In genomic region chr5:143652104-143652700, GRCh38 we compare ENCODE assay signal across 13 cellular contexts.
DNase-seq lines count a peak whose midpoint lies in the region; ATAC-seq and TF ChIP-seq lines count a peak whose summit lies in the region.
"Had no signal": no experiment of that assay in that cellular context is flagged by ENCODE, and none has a peak within 500 bp of the region (broad histone marks: within the 10 kb centered on the region; RNA-seq: fewer than 3 reads in every experiment).

No MANE protein-coding gene starts in this region.

- H3K27me3 Mint-ChIP-seq in activated T-cell treated with anti-CD3 and anti-CD28 coated beads, Interleukin-2, amount 50 U/mL, for 4 hours (ENCODE audit: low read depth): peaks cover 1% of the 10 kb centered on the region

- H3K4me1 Mint-ChIP-seq in activated T-cell treated with anti-CD3 and anti-CD28 coated beads, Interleukin-2, amount 50 U/mL, for 4 hours (ENCODE audit: low read depth): peaks cover 8% of the 10 kb centered on the region

- H3K9me3 ChIP-seq in right atrium auricular region: no peaks in the 10 kb centered on the region
- H3K9me3 ChIP-seq: lower lobe of right lung, ovary, testis had no signal

- no peaks in the 10 kb centered on the region for H3K27me3 ChIP-seq in right atrium auricular region
- H3K27me3 ChIP-seq: ovary, testis had no signal

- no peak overlapping the region for H3K27ac ChIP-seq in right atrium auricular region
- H3K27ac ChIP-seq: lower lobe of right lung, ovary, testis had no signal

- H3K4me1 ChIP-seq in right atrium auricular region: peaks cover 0 to 8% of the 10 kb centered on the region in 2 donors
- H3K4me1 ChIP-seq: lower lobe of right lung, testis had no signal

- TF ChIP-seq CTCF in right atrium auricular region (IDR thresholded peaks at IDR 0.05): no peak

- H3K36me3 Mint-ChIP-seq in activated T-cell treated with anti-CD3 and anti-CD28 coated beads, Interleukin-2, amount 50 U/mL, for 4 hours (ENCODE audit: insufficient read depth): no peaks in the 10 kb centered on the region

- H3K4me3 ChIP-seq in right atrium auricular region: no peak overlapping the region
- H3K4me3 ChIP-seq: lower lobe of right lung, ovary, testis had no signal

- H3K4me3 Mint-ChIP-seq in activated T-cell treated with anti-CD3 and anti-CD28 coated beads, Interleukin-2, amount 50 U/mL, for 4 hours: no peak overlapping the region

- ATAC-seq in activated T-cell treated with anti-CD3 and anti-CD28 coated beads, Interleukin-2, amount 50 U/mL, for 4 hours: peak; percentile 21 to 51
- ATAC-seq: lower lobe of right lung had no signal

- no peaks in the 10 kb centered on the region for H3K36me3 ChIP-seq in right atrium auricular region
- H3K36me3 ChIP-seq: lower lobe of right lung, ovary had no signal

- DNase-seq in NCI-H2196 (lab: John Stamatoyannopoulos, UW; ENCODE audit: unreplicated experiment): peak; percentile 58
- DNase-seq in NCI-H2196 treated with DMSO at 0.1 percent for 48 hours (lab: John Stamatoyannopoulos, UW; ENCODE audit: unreplicated experiment): no peak
- peak; percentile 68 for DNase-seq in DMS 273 treated with DMSO at 0.1 percent for 48 hours (lab: John Stamatoyannopoulos, UW)
- no peak for DNase-seq in activated T-cell treated with anti-CD3 and anti-CD28 coated beads, Interleukin-2, amount 50 U/mL, for 4 hours
- peak; percentile 74 for DNase-seq in kidney tubule cell (ENCODE audit: low spot score)
- DNase-seq in LoVo (ENCODE audit: low spot score): no peak
- no peak for DNase-seq in GM19240 (ENCODE audit: insufficient read length, low spot score)
- no peak for DNase-seq in right atrium auricular region (ENCODE audit: low spot score)
- DNase-seq: activated naive CD4-positive, alpha-beta T cell treated with anti-CD3 and anti-CD28 coated beads, Interleukin-2, amount 50 U/mL, for 16 hours; lower lobe of right lung; NCI-H446 treated with DMSO at 0.1 percent for 48 hours; ovary; testis had no signal

- H3K9me3 Mint-ChIP-seq in activated T-cell treated with anti-CD3 and anti-CD28 coated beads, Interleukin-2, amount 50 U/mL, for 4 hours: no peaks in the 10 kb centered on the region

Comparison
In these comparisons a context has a peak if more than half of its experiments do, and no peak if none do; other contexts are left out.
1. DNase-seq: peak in NCI-H2196 (single experiment), DMS 273 treated with DMSO at 0.1 percent for 48 hours (single experiment) and kidney tubule cell (single experiment); none in NCI-H2196 treated with DMSO at 0.1 percent for 48 hours (single experiment), activated T-cell treated with anti-CD3 and anti-CD28 coated beads, Interleukin-2, amount 50 U/mL, for 4 hours (single experiment), LoVo (single experiment), GM19240 (single experiment) and right atrium auricular region (single experiment).